In genomic region chr17:14580494-14580893, GRCh38 we compare ENCODE assay signal across 14 cellular contexts.
"Had no signal": no experiment of that assay in that cellular context is flagged by ENCODE, and none has a peak within 500 bp of the region (broad histone marks: within the 10 kb centered on the region; RNA-seq: fewer than 3 reads in every experiment).

No MANE protein-coding gene starts in this region.

- H3K4me1 ChIP-seq: heart left ventricle, left ventricle myocardium inferior had no signal

- ATAC-seq: activated CD8-positive, alpha-beta memory T cell treated with anti-CD3 and anti-CD28 coated beads, Interleukin-2, amount 10 ng/mL, durations not matched to agents 7 days and 5 days; effector memory CD8-positive, alpha-beta T cell; gastroesophageal sphincter; heart left ventricle had no signal

- H3K36me3 ChIP-seq: gastroesophageal sphincter, heart left ventricle, left ventricle myocardium inferior, suprapubic skin had no signal

- DNase-seq: activated B cell treated with CpG ODN at 0.5 μM for 24 hours; activated CD4-positive, alpha-beta memory T cell treated with anti-CD3 and anti-CD28 coated beads, Interleukin-2, amount 10 ng/mL, durations not matched to agents 7 days and 5 days; activated CD4-positive, alpha-beta T cell treated with anti-CD3 and anti-CD28 coated beads for 48 hours; activated CD8-positive, alpha-beta memory T cell treated with anti-CD3 and anti-CD28 coated beads, Interleukin-2, amount 10 ng/mL, durations not matched to agents 7 days and 5 days; amniotic stem cell; caudate nucleus; effector memory CD8-positive, alpha-beta T cell; heart left ventricle; left ventricle myocardium inferior; occipital lobe; stimulated activated CD4-positive, alpha-beta T cell treated with anti-CD3 and anti-CD28 coated beads, Interleukin-2, amount 100 ng/mL, for 48 hours had no signal

- H3K9me3 ChIP-seq: gastroesophageal sphincter, heart left ventricle, left ventricle myocardium inferior, suprapubic skin had no signal

- H3K27me3 ChIP-seq: heart left ventricle had no signal

- H3K27ac ChIP-seq: epithelial cell of prostate, gastroesophageal sphincter, heart left ventricle, left ventricle myocardium inferior, suprapubic skin had no signal

- H3K4me3 ChIP-seq: gastroesophageal sphincter, heart left ventricle, left ventricle myocardium inferior, suprapubic skin had no signal
